8 cellular contexts compared by ENCODE assay signal in genomic region chr18:32158108-32158624, GRCh38. TPM values are rescaled to one million over a fixed set of nuclear protein-coding genes. Genes with fewer than 3 reads are reported as not detected.
A peak's percentile ranks its signal among the peaks of the same experiment; 100 is the strongest.
DNase-seq lines count a peak whose midpoint lies in the region; ATAC-seq and TF ChIP-seq lines count a peak whose summit lies in the region.

No MANE protein-coding gene starts in this region.

- ATAC-seq in GM23338: peak; percentile 98
- peak; percentile 92 to 95 for ATAC-seq in activated T-cell treated with anti-CD3 and anti-CD28 coated beads, Interleukin-2, amount 50 U/mL, for 72 hours (replicated peaks in 1 of 2)

- no peaks in the 10 kb centered on the region for H3F3A ChIP-seq in GM23338 (replicated peaks; ENCODE audit: low read depth)

- H3K36me3 Mint-ChIP-seq in GM23338 (ENCODE audit: low read depth) (no peaks in the 10 kb centered on the region), neural crest cell (ENCODE audit: low read depth) (no peaks in the 10 kb centered on the region)
- H3K36me3 Mint-ChIP-seq in activated T-cell treated with anti-CD3 and anti-CD28 coated beads, Interleukin-2, amount 50 U/mL, for 72 hours (ENCODE audit: insufficient read depth in 2 of 2): peaks cover 2 to 4% of the 10 kb centered on the region in 2 donors

- no peaks in the 10 kb centered on the region for H3K36me3 ChIP-seq in GM23338 (ENCODE audit: insufficient read depth)
- H3K36me3 ChIP-seq in Karpas-422 (ENCODE audit: insufficient read depth, low read length): no peaks in the 10 kb centered on the region
- H3K36me3 ChIP-seq in Peyer's patch: no peaks in the 10 kb centered on the region
- H3K36me3 ChIP-seq in fibroblast of lung (ENCODE audit: control insufficient read depth, insufficient read depth, low read length): no peaks in the 10 kb centered on the region
- no peaks in the 10 kb centered on the region for H3K36me3 ChIP-seq in stomach

- H4K20me1 ChIP-seq in GM23338 (replicated peaks; ENCODE audit: insufficient read depth): no peaks in the 10 kb centered on the region
- no peaks in the 10 kb centered on the region for H4K20me1 ChIP-seq in Karpas-422 (ENCODE audit: insufficient read depth, low read depth, low read length)
- H4K20me1 ChIP-seq in fibroblast of lung (ENCODE audit: control insufficient read depth, extremely low read depth, insufficient read depth, low read length): no peaks in the 10 kb centered on the region

- peak; percentile 91 to 98 for TF ChIP-seq CTCF in GM23338 (conservative IDR thresholded peaks at IDR 0.05; ENCODE audit: low read depth in 2 of 2)
- TF ChIP-seq CTCF in Peyer's patch (IDR thresholded peaks at IDR 0.05): peak; percentile 34 to 96 (median 90)
- TF ChIP-seq CTCF in fibroblast of lung (conservative IDR thresholded peaks at IDR 0.05 in 1 of 2, IDR thresholded peaks at IDR 0.05 in 1 of 2; ENCODE audit: low read depth in 1 of 2, low read length in 2 of 2): peak; percentile 86 to 87
- peak; percentile 91 for TF ChIP-seq CTCF in neural crest cell (conservative IDR thresholded peaks at IDR 0.05)
- TF ChIP-seq CTCF in stomach (IDR thresholded peaks at IDR 0.05): peak in 5 of 7 experiments; percentile 73 to 93 (median 88)

- TF ChIP-seq POLR2A in Peyer's patch (IDR thresholded peaks at IDR 0.05) (peak in 1 of 2 donors; percentile 30), stomach (IDR thresholded peaks at IDR 0.05) (no peak)

- intact Hi-C loops in stomach (cut with DNase I; ENCODE audit: low total_unique reads): loop anchor here (5.0 kb wide), 1 partner anchor 389 kb away; no protein-coding TSS in a partner anchor

- H3K27ac ChIP-seq in GM23338 (ENCODE audit: low read depth): no peak overlapping the region
- no peak overlapping the region for H3K27ac ChIP-seq in Karpas-422 (ENCODE audit: low read length)
- peak overlapping the region in 3 of 4 donors; percentile 55 to 76 (median 71) for H3K27ac ChIP-seq in Peyer's patch
- no peak overlapping the region for H3K27ac ChIP-seq in fibroblast of lung (ENCODE audit: insufficient read depth, low read length)
- H3K27ac ChIP-seq in stomach: no peak overlapping the region

- H3K4me3 Mint-ChIP-seq in GM23338 (peak overlapping the region; percentile 38; the same call in 2 of the 3 replicates), neural crest cell (peak overlapping the region; percentile 35)
- peak overlapping the region; percentile 61 to 64 for H3K4me3 Mint-ChIP-seq in activated T-cell treated with anti-CD3 and anti-CD28 coated beads, Interleukin-2, amount 50 U/mL, for 72 hours

- H3K27ac Mint-ChIP-seq in GM23338: no peak overlapping the region
- no peak overlapping the region for H3K27ac Mint-ChIP-seq in activated T-cell treated with anti-CD3 and anti-CD28 coated beads, Interleukin-2, amount 50 U/mL, for 72 hours
- H3K27ac Mint-ChIP-seq in neural crest cell (ENCODE audit: unreplicated experiment): no peak overlapping the region

- H3K27me3 Mint-ChIP-seq in GM23338 (ENCODE audit: insufficient read depth, low read depth, poor library complexity) (peaks cover 6% of the 10 kb centered on the region), neural crest cell (ENCODE audit: low read depth) (no peaks in the 10 kb centered on the region)
- H3K27me3 Mint-ChIP-seq in activated T-cell treated with anti-CD3 and anti-CD28 coated beads, Interleukin-2, amount 50 U/mL, for 72 hours (ENCODE audit: low read depth): no peaks in the 10 kb centered on the region

- H3K9me3 ChIP-seq in Karpas-422 (ENCODE audit: low read length): no peaks in the 10 kb centered on the region
- H3K9me3 ChIP-seq in Peyer's patch: no peaks in the 10 kb centered on the region
- H3K9me3 ChIP-seq in fibroblast of lung (ENCODE audit: control insufficient read depth, insufficient read depth, low read depth, low read length): no peaks in the 10 kb centered on the region
- no peaks in the 10 kb centered on the region for H3K9me3 ChIP-seq in stomach

- no peaks in the 10 kb centered on the region for H3K79me2 ChIP-seq in GM23338 (replicated peaks; ENCODE audit: insufficient read depth)
- H3K79me2 ChIP-seq in Karpas-422 (ENCODE audit: low read length): no peaks in the 10 kb centered on the region
- H3K79me2 ChIP-seq in fibroblast of lung (ENCODE audit: control insufficient read depth, insufficient read depth, low read length): no peaks in the 10 kb centered on the region

- WGBS in stomach, 5 donors: 5 to 11% (median 8%) methylated on average over 22 of the region's 22 CpGs

- H3K27me3 ChIP-seq in GM23338 (ENCODE audit: insufficient read depth): no peaks in the 10 kb centered on the region
- no peaks in the 10 kb centered on the region for H3K27me3 ChIP-seq in Karpas-422 (ENCODE audit: low read length)
- H3K27me3 ChIP-seq in Peyer's patch: no peaks in the 10 kb centered on the region
- H3K27me3 ChIP-seq in fibroblast of lung (ENCODE audit: control insufficient read depth, insufficient read depth, low read length): no peaks in the 10 kb centered on the region
- H3K27me3 ChIP-seq in stomach: no peaks in the 10 kb centered on the region

- no peaks in the 10 kb centered on the region for H3K4me1 ChIP-seq in GM23338 (ENCODE audit: insufficient read depth)
- H3K4me1 ChIP-seq in Karpas-422 (ENCODE audit: low read length): peaks cover 5% of the 10 kb centered on the region
- H3K4me1 ChIP-seq in Peyer's patch: peaks cover 0 to 16% (median 0%) of the 10 kb centered on the region in 4 donors
- H3K4me1 ChIP-seq in fibroblast of lung (ENCODE audit: control insufficient read depth, extremely low read depth, insufficient read depth, low read length): no peaks in the 10 kb centered on the region
- H3K4me1 ChIP-seq in stomach: peaks cover 0 to 11% (median 7%) of the 10 kb centered on the region in 4 donors

- H3K9me2 ChIP-seq in GM23338 (ENCODE audit: insufficient read depth) (no peaks in the 10 kb centered on the region), Karpas-422 (replicated peaks; ENCODE audit: insufficient read depth, low read length) (no peaks in the 10 kb centered on the region)

- H3K4me3 ChIP-seq in GM23338 (peak overlapping the region; percentile 26), Karpas-422 (ENCODE audit: low read length) (no peak overlapping the region), Peyer's patch (peak overlapping the region in 2 of 4 donors; percentile 42 to 44), fibroblast of lung (replicated peaks in 1 of 4; ENCODE audit: control extremely low read depth in 1 of 4, insufficient read depth in 1 of 4, low read depth in 3 of 4, low read length in 4 of 4) (peak overlapping the region in 1 of 4 experiments; percentile 18), stomach (peak overlapping the region; percentile 31 to 37 (median 33))

- H3K9ac ChIP-seq in Karpas-422 (ENCODE audit: low read length): no peak overlapping the region
- no peak overlapping the region for H3K9ac ChIP-seq in fibroblast of lung (ENCODE audit: insufficient read depth, low read length)

- no peak for TF ChIP-seq EP300 in stomach (IDR thresholded peaks at IDR 0.05)

- H2AFZ ChIP-seq in GM23338 (peak overlapping the region; percentile 74), Karpas-422 (ENCODE audit: low read length) (0 out of 2 replicates have a peak overlapping the region, but pooled peaks have one; percentile 37), fibroblast of lung (ENCODE audit: low read length) (peak overlapping the region; percentile 38)

- H3K4me1 Mint-ChIP-seq in GM23338 (peaks cover 5% of the 10 kb centered on the region), neural crest cell (peaks cover 6% of the 10 kb centered on the region)
- peaks cover 16% of the 10 kb centered on the region for H3K4me1 Mint-ChIP-seq in activated T-cell treated with anti-CD3 and anti-CD28 coated beads, Interleukin-2, amount 50 U/mL, for 72 hours (ENCODE audit: low read depth)

- H3K9me3 Mint-ChIP-seq in GM23338 (peaks cover 3% of the 10 kb centered on the region; the same call in 1 of the 3 replicates), neural crest cell (no peaks in the 10 kb centered on the region)
- H3K9me3 Mint-ChIP-seq in activated T-cell treated with anti-CD3 and anti-CD28 coated beads, Interleukin-2, amount 50 U/mL, for 72 hours: no peaks in the 10 kb centered on the region

- H3K4me2 ChIP-seq in GM23338 (peak overlapping the region; percentile 56), Karpas-422 (ENCODE audit: low read depth, low read length, poor library complexity, severe bottlenecking) (peak overlapping the region; percentile 56), fibroblast of lung (ENCODE audit: extremely low read depth, insufficient read depth, low read length) (peak overlapping the region; percentile 66)

- DNase-seq in EL: peak; percentile 81
- peak; percentile 98 for DNase-seq in GM23338 (ENCODE audit: low spot score)
- peak; percentile 90 for DNase-seq in Karpas-422
- peak; percentile 60 to 91 (median 76) for DNase-seq in Peyer's patch
- DNase-seq in activated T-cell treated with anti-CD3 and anti-CD28 coated beads, Interleukin-2, amount 50 U/mL, for 72 hours: peak; percentile 64 to 67
- peak; percentile 81 to 92 for DNase-seq in fibroblast of lung (ENCODE audit: low read depth in 2 of 2)
- DNase-seq in neural crest cell (ENCODE audit: low read depth, low spot score): peak; percentile 69
- DNase-seq in stomach: peak; percentile 83

TF ChIP-seq in GM23338, 12 proteins besides CTCF, POLR2A, EP300 and RAD21:
- TF ChIP-seq CREB1 (CRISPR knock-in tag; IDR thresholded peaks at IDR 0.05; ENCODE audit: low read depth) (peak; percentile 68; the same call in 1 of the 2 replicates), JUNB (IDR thresholded peaks at IDR 0.05; ENCODE audit: unreplicated experiment) (no peak), NANOG (IDR thresholded peaks at IDR 0.05; ENCODE audit: borderline replicate concordance) (0 out of 2 replicates have a peak, but pooled peaks have one; percentile 25)

RNA-seq across cellular contexts. Expression of gene MEP1B, which starts 31.7 kb away (rescaled TPM):
- not detected in 2 replicates for total RNA-seq in GM23338 (2014; rRNA removed; shearing (Covaris generic))
- not detected in 2 replicates for polyA plus RNA-seq in GM23338 (2016; fragmentation: Nextera tagmentation; extraction: Ambion mirVana)
- total RNA-seq in Karpas-422 (2014; rRNA removed; shearing (Covaris generic); ENCODE audit: low replicate concordance): not detected in 2 replicates
- 1,000 to 10,000 TPM in 1 of 4 donors, 100 to 1,000 TPM in 2, 1 to 10 TPM in 1; 4.1 to 1,014 (median 487) TPM for total RNA-seq in Peyer's patch
- total RNA-seq in activated T-cell treated with anti-CD3 and anti-CD28 coated beads, Interleukin-2, amount 50 U/mL, for 72 hours: not detected
- under 0.01 TPM in 2 replicates for total RNA-seq in fibroblast of lung
- not detected in 2 replicates for polyA plus RNA-seq in fibroblast of lung
- not detected in 2 replicates for polyA plus RNA-seq in fibroblast of lung (2012)
- polyA minus RNA-seq in fibroblast of lung (ENCODE audit: low replicate concordance): not detected in 2 replicates
- not detected in 2 replicates for total RNA-seq in neural crest cell
- total RNA-seq in stomach: 1 to 10 TPM in 1 of 5 donors, not detected in 4; 1.1 TPM
- not detected for polyA plus RNA-seq in stomach

Comparison
In these comparisons a context has a peak if more than half of its experiments do, and no peak if none do; other contexts are left out.
1. H3K27ac ChIP-seq: peak in Peyer's patch (3 of 4); none in GM23338 (single experiment), Karpas-422 (single experiment), fibroblast of lung (single experiment) and stomach (0 of 5).
2. Peak in every context shown above with its lines, with median percentiles within 50 percentile points of each other: DNase-seq, H2AFZ ChIP-seq, H3K4me2 ChIP-seq, H3K4me3 Mint-ChIP-seq and CTCF ChIP-seq.